In the genomic region with DNA sequence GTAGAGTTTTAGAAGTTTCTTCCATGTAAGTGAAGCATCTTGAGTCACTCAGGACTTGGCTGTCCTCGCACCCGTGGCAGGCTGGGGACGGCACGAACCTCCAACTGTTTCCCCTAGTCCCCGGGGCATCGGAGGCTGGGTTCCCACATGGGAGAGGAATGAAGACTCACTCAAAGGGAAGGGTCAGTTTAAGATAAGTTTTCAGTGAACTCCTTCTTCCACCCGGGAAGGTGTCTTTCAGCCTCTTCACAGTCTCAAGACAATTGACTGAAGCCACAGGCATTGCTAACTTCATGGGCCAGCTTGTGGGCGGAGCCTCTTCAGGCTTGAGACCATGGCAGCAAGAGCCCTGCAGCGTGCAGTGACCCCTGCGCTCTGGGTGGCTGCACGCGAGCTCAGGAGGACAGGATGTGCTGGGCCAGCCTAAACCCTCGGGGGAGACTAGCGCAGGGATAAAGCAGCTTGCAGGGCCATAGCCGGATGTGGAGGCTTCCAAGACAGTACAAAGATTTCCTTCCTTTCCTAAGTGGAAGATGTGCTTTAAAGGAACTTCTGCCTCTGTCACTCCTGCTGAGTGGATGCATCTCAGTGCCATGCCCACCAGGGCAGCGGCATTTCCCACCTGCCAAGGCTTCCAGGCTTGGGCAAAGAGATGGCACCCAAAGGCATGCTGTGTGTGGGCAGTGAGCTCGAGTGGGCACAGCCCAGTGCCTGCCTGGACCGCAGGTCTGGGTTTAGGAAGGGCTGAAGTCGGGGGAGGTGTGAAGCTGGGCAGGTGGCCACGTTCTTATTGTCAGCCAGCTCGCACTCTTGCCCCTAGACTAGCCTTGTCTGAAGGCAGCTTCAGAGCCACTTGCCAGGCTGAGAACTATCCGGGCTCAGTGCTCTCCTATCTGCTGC, we compare ENCODE assay signal across 8 cellular contexts. TPM values are rescaled to one million over a fixed set of nuclear protein-coding genes. Genes with fewer than 3 reads are reported as not detected.
DNase-seq lines count a peak whose midpoint lies in the region; ATAC-seq, FAIRE-seq and TF ChIP-seq lines count a peak whose summit lies in the region.
"Had no signal": no experiment of that assay in that cellular context is flagged by ENCODE, and none has a peak within 500 bp of the region (broad histone marks: within the 10 kb centered on the region; RNA-seq: fewer than 3 reads in every experiment).

No MANE protein-coding gene starts in this region.

- no peak for TF ChIP-seq CTCF in GM12878 (IDR thresholded peaks at IDR 0.05 in 2 of 3, conservative IDR thresholded peaks at IDR 0.05 in 1 of 3; ENCODE audit: control insufficient read depth in 2 of 3, extremely low read depth in 1 of 3, insufficient read depth in 1 of 3, low read depth in 3 of 3, low read length in 3 of 3)
- TF ChIP-seq CTCF in kidney (IDR thresholded peaks at IDR 0.05; ENCODE audit: borderline replicate concordance, extremely low read depth, insufficient read depth): no peak
- TF ChIP-seq CTCF in upper lobe of left lung (IDR thresholded peaks at IDR 0.05): no peak

- H3K79me2 ChIP-seq in GM12878 (ENCODE audit: control insufficient read depth, insufficient read depth, low read length): no peaks in the 10 kb centered on the region

- CTCF ChIA-PET in GM12878 (lab: Yijun Ruan, JAX): interaction anchor here (1.4 kb wide), 2 partner anchors 9 to 238 kb away, joined by 3 to 8 read pairs; no protein-coding TSS in a partner anchor

- intact Hi-C loops in GM12878 (cut with micrococcal nuclease; ENCODE audit: unreplicated experiment): no loop called here
- intact Hi-C loops in kidney (cut with DNase I): no loop called here

- H3K9me3 ChIP-seq in GM12878 (replicated peaks; ENCODE audit: control insufficient read depth, insufficient read depth, low read length): no peaks in the 10 kb centered on the region
- no peaks in the 10 kb centered on the region for H3K9me3 ChIP-seq in kidney (ENCODE audit: control insufficient read depth in 1 of 2, low read length in 2 of 2)
- no peaks in the 10 kb centered on the region for H3K9me3 ChIP-seq in upper lobe of left lung

- no peak for ATAC-seq in GM12878
- peak in 1 of 2 donors; percentile 3 for ATAC-seq in upper lobe of left lung (ENCODE audit: low FRiP score in 2 of 2)
- no peak for ATAC-seq in GM18858 (IDR thresholded peaks at IDR 0.05; ENCODE audit: unreplicated experiment)
- ATAC-seq in HG02870 (IDR thresholded peaks at IDR 0.05; ENCODE audit: unreplicated experiment): no peak
- ATAC-seq: naive thymus-derived CD4-positive, alpha-beta T cell had no signal

- H3K4me3 ChIP-seq in GM12878 (no peak overlapping the region), kidney (ENCODE audit: low read length in 2 of 2) (no peak overlapping the region), upper lobe of left lung (no peak overlapping the region)

- 91% methylated on average over 22 of the region's 22 CpGs for WGBS in GM12878 (ENCODE audit: insufficient coverage, insufficient replicate concordance, low lambda C conversion rate, missing lambda C conversion rate)
- 71 to 74% methylated on average over 7 to 22 of the region's 22 CpGs for WGBS in upper lobe of left lung, 2 donors

- H2AFZ ChIP-seq in GM12878 (ENCODE audit: control insufficient read depth, low read depth, low read length): no peak overlapping the region

- SMC1A ChIA-PET in GM12878 (lab: Charles Lee; ENCODE audit: uncharacterized antibody, unreplicated experiment): no interaction called here

- no peak for TF ChIP-seq EP300 in GM12878 (IDR thresholded peaks at IDR 0.05; ENCODE audit: borderline replicate concordance in 1 of 2, control insufficient read depth in 1 of 2, low read depth in 2 of 2, low read length in 2 of 2)
- TF ChIP-seq EP300 in upper lobe of left lung (IDR thresholded peaks at IDR 0.05): peak in 1 of 4 donors; percentile 11

- no peaks in the 10 kb centered on the region for H3K27me3 ChIP-seq in GM12878 (replicated peaks in 1 of 2; ENCODE audit: control insufficient read depth in 2 of 2, insufficient read depth in 2 of 2, low read length in 1 of 2)
- no peaks in the 10 kb centered on the region for H3K27me3 ChIP-seq in upper lobe of left lung

- H3K4me2 ChIP-seq in GM12878 (ENCODE audit: control insufficient read depth, insufficient read depth): no peak overlapping the region

- H3K36me3 ChIP-seq in GM12878 (ENCODE audit: control insufficient read depth in 2 of 2, insufficient read depth in 2 of 2, low read length in 1 of 2): peaks cover 7 to 23% of the 10 kb centered on the region in 2 experiments; a peak in 3 of 4 replicates
- peaks cover 9 to 29% of the 10 kb centered on the region in 2 donors for H3K36me3 ChIP-seq in kidney (ENCODE audit: control insufficient read depth in 1 of 2, insufficient read depth in 2 of 2, low read length in 2 of 2)
- peaks cover 16 to 64% (median 50%) of the 10 kb centered on the region in 4 donors for H3K36me3 ChIP-seq in upper lobe of left lung

- no peak for TF ChIP-seq RAD21 in GM12878 (IDR thresholded peaks at IDR 0.05; ENCODE audit: insufficient read depth, low read depth, low read length)

- H3K4me1 ChIP-seq in GM12878 (ENCODE audit: control insufficient read depth, insufficient read depth, low read length): no peaks in the 10 kb centered on the region
- H3K4me1 ChIP-seq in kidney (ENCODE audit: control insufficient read depth in 1 of 2, insufficient read depth in 1 of 2, low read depth in 1 of 2, low read length in 2 of 2): peaks cover 9 to 12% of the 10 kb centered on the region in 2 donors
- peaks cover 6 to 9% (median 7%) of the 10 kb centered on the region in 4 donors for H3K4me1 ChIP-seq in upper lobe of left lung

- H3K9ac ChIP-seq in GM12878 (ENCODE audit: control insufficient read depth, insufficient read depth, low read length) (no peak overlapping the region), kidney (ENCODE audit: low read length in 2 of 2) (no peak overlapping the region)

- no peak; the same call in 1 of the 2 replicates for TF ChIP-seq POLR2A in GM12878 (IDR thresholded peaks at IDR 0.05; ENCODE audit: low read depth, low read length)
- peak in 1 of 4 donors; percentile 3 for TF ChIP-seq POLR2A in upper lobe of left lung (IDR thresholded peaks at IDR 0.05)

- BruUV-seq in GM12878 (replicated peaks; lab: Mats Ljungman, UMichigan): no TSS peak

- no peaks in the 10 kb centered on the region for H4K20me1 ChIP-seq in GM12878 (ENCODE audit: control insufficient read depth, insufficient read depth)

- FAIRE-seq in GM12878 (lab: Jason Lieb, UNC) (no peak), kidney (lab: Jason Lieb, UNC) (no peak)

- in situ Hi-C loops in GM12878 (cut with MboI): no loop called here

- DNase-seq in GM12878 (ENCODE audit: low read depth, low spot score) (no peak), kidney (peak; percentile 91), upper lobe of left lung (no peak), NCI-H1694 (lab: John Stamatoyannopoulos, UW) (no peak)
- DNase-seq: naive thymus-derived CD4-positive, alpha-beta T cell; NCI-H2029 treated with DMSO at 0.1 percent for 48 hours had no signal

- RAD21 ChIA-PET in GM12878 (lab: Charles Lee; ENCODE audit: unreplicated experiment): interaction anchor here (0.9 kb wide), 2 partner anchors 15 to 17 kb away, joined by 3 read pairs; no protein-coding TSS in a partner anchor

- POLR2A ChIA-PET in GM12878 (lab: Charles Lee): no interaction called here

- H3K27ac ChIP-seq in GM12878 (ENCODE audit: control insufficient read depth, insufficient read depth): no peak overlapping the region
- H3K27ac ChIP-seq in kidney (ENCODE audit: low read depth in 2 of 2, low read length in 2 of 2): peak overlapping the region in 1 of 2 donors; percentile 22
- H3K27ac ChIP-seq in upper lobe of left lung: peak overlapping the region; percentile 4 to 71 (median 54)

RNA-seq across cellular contexts. Expression of gene PPIL2, which starts 32.9 kb away (rescaled TPM):
- total RNA-seq in GM12878 (2013; cell fraction: nucleolus; rRNA removed): 209 and 222 TPM in 2 replicates
- total RNA-seq in GM12878 (2014; rRNA removed) (27.5 and 32.3 TPM in 2 replicates), GM12878 (2014; rRNA removed; fragmentation: Illumina TruSeq; extraction: Trizol) (27.1 and 29.0 TPM in 2 replicates), GM12878 (2021) (45.1 and 47.3 TPM in 2 replicates), kidney (46.9 TPM), upper lobe of left lung (100 to 1,000 TPM in 1 of 6 donors, 10 to 100 TPM in 5; 40.4 to 107 (median 48.4) TPM)
- 15.9 TPM for polyA plus RNA-seq in GM12878 (2011; ENCODE audit: low read depth)
- polyA plus RNA-seq in GM12878 (2011; rRNA removed) (32.4 and 57.0 TPM in 2 replicates), GM12878 (2014; fragmentation: Illumina TruSeq; extraction: Trizol) (32.9 and 40.6 TPM in 2 replicates), GM12878 (2014; fragmentation: Nextera tagmentation; extraction: Ambion mirVana) (1 to 10 TPM; 3.5 to 5.7 TPM), GM12878 (2014; rRNA removed) (56.8 and 63.5 TPM in 2 replicates), GM12878 (2016; fragmentation: Nextera tagmentation; extraction: Ambion mirVana) (10 to 100 TPM; 39.4 to 46.7 TPM), kidney (ENCODE audit: insufficient read depth, low read depth, low replicate concordance) (31.6 TPM)
- polyA plus RNA-seq in GM12878 (2011; cell fraction: cytosol; rRNA removed): 52.5 and 59.8 TPM in 2 replicates
- polyA plus RNA-seq in GM12878 (2011; cell fraction: nucleus; rRNA removed): 243 and 264 TPM in 2 replicates
- polyA plus RNA-seq in GM12878 (2012): 30.2 and 32.0 TPM in 2 replicates
- polyA minus RNA-seq in GM12878 (2011; rRNA and poly(A)+ RNA removed): 58.5 and 59.1 TPM in 2 replicates
- 11.9 and 12.9 TPM in 2 replicates for polyA minus RNA-seq in GM12878 (2011; cell fraction: cytosol; rRNA and poly(A)+ RNA removed)
- polyA minus RNA-seq in GM12878 (2011; cell fraction: nucleus; rRNA and poly(A)+ RNA removed): 64.8 and 107 TPM in 2 replicates

RNA-seq across cellular contexts. Expression of gene YPEL1, which starts 36.9 kb away (rescaled TPM):
- total RNA-seq in GM12878 (2013; cell fraction: nucleolus; rRNA removed): 3.8 and 4.0 TPM in 2 replicates
- 0.98 and 5.0 TPM in 2 replicates for total RNA-seq in GM12878 (2014; rRNA removed)
- total RNA-seq in GM12878 (2014; rRNA removed; fragmentation: Illumina TruSeq; extraction: Trizol): 0.67 and 0.83 TPM in 2 replicates
- 1.4 and 1.9 TPM in 2 replicates for total RNA-seq in GM12878 (2021)
- 1.2 TPM for polyA plus RNA-seq in GM12878 (2011; ENCODE audit: low read depth)
- 2.5 and 2.7 TPM in 2 replicates for polyA plus RNA-seq in GM12878 (2011; rRNA removed)
- polyA plus RNA-seq in GM12878 (2011; cell fraction: cytosol; rRNA removed): 1.4 and 1.5 TPM in 2 replicates
- polyA plus RNA-seq in GM12878 (2011; cell fraction: nucleus; rRNA removed): 1.3 and 1.7 TPM in 2 replicates
- 1.9 and 2.0 TPM in 2 replicates for polyA plus RNA-seq in GM12878 (2012)
- polyA plus RNA-seq in GM12878 (2014; fragmentation: Illumina TruSeq; extraction: Trizol): 0.69 and 0.82 TPM in 2 replicates
- under 1 TPM; 0.13 to 0.21 TPM for polyA plus RNA-seq in GM12878 (2014; fragmentation: Nextera tagmentation; extraction: Ambion mirVana)
- polyA plus RNA-seq in GM12878 (2014; rRNA removed): 1.2 and 1.4 TPM in 2 replicates
- 1 to 10 TPM; 1.7 to 2.4 TPM for polyA plus RNA-seq in GM12878 (2016; fragmentation: Nextera tagmentation; extraction: Ambion mirVana)
- polyA minus RNA-seq in GM12878 (2011; rRNA and poly(A)+ RNA removed): 2.0 and 2.1 TPM in 2 replicates
- 0.52 and 0.94 TPM in 2 replicates for polyA minus RNA-seq in GM12878 (2011; cell fraction: cytosol; rRNA and poly(A)+ RNA removed)
- polyA minus RNA-seq in GM12878 (2011; cell fraction: nucleus; rRNA and poly(A)+ RNA removed): 0.67 and 1.1 TPM in 2 replicates
- 6.1 TPM for total RNA-seq in kidney
- 2.2 TPM for polyA plus RNA-seq in kidney (ENCODE audit: insufficient read depth, low read depth, low replicate concordance)
- 10 to 100 TPM in 1 of 6 donors, 1 to 10 TPM in 5; 4.4 to 11.6 (median 7.4) TPM for total RNA-seq in upper lobe of left lung

RNA-seq across cellular contexts. Expression of gene SDF2L1, which starts 56.6 kb away (rescaled TPM):
- 3.6 and 5.4 TPM in 2 replicates for total RNA-seq in GM12878 (2013; cell fraction: nucleolus; rRNA removed)
- total RNA-seq in GM12878 (2014; rRNA removed) (70.2 and 109 TPM in 2 replicates), GM12878 (2014; rRNA removed; fragmentation: Illumina TruSeq; extraction: Trizol) (12.9 and 17.1 TPM in 2 replicates), GM12878 (2021) (81.4 and 90.1 TPM in 2 replicates), kidney (56.1 TPM), upper lobe of left lung (10 to 100 TPM in 5 of 6 donors, 1 to 10 TPM in 1; 3.1 to 73.1 (median 38.9) TPM)
- polyA plus RNA-seq in GM12878 (2011; ENCODE audit: low read depth): 15.5 TPM
- polyA plus RNA-seq in GM12878 (2011; rRNA removed) (8.8 and 20.8 TPM in 2 replicates), GM12878 (2014; fragmentation: Illumina TruSeq; extraction: Trizol) (0.33 and 3.9 TPM in 2 replicates), GM12878 (2014; fragmentation: Nextera tagmentation; extraction: Ambion mirVana) (10 to 100 TPM in 1 of 2 experiments, 1 to 10 TPM in 1; 3.0 to 17.8 TPM), GM12878 (2014; rRNA removed) (97.9 and 134 TPM in 2 replicates), GM12878 (2016; fragmentation: Nextera tagmentation; extraction: Ambion mirVana) (100 to 1,000 TPM; 191 to 214 TPM), kidney (ENCODE audit: insufficient read depth, low read depth, low replicate concordance) (79.6 TPM)
- polyA plus RNA-seq in GM12878 (2011; cell fraction: cytosol; rRNA removed): 29.8 and 63.0 TPM in 2 replicates
- polyA plus RNA-seq in GM12878 (2011; cell fraction: nucleus; rRNA removed): 16.4 and 22.6 TPM in 2 replicates
- 49.9 and 87.0 TPM in 2 replicates for polyA plus RNA-seq in GM12878 (2012)
- 14.3 and 25.4 TPM in 2 replicates for polyA minus RNA-seq in GM12878 (2011; rRNA and poly(A)+ RNA removed)
- polyA minus RNA-seq in GM12878 (2011; cell fraction: cytosol; rRNA and poly(A)+ RNA removed): 12.2 and 12.8 TPM in 2 replicates
- 4.4 and 8.3 TPM in 2 replicates for polyA minus RNA-seq in GM12878 (2011; cell fraction: nucleus; rRNA and poly(A)+ RNA removed)
